27 cellular contexts compared by ENCODE assay signal in the genomic region with DNA sequence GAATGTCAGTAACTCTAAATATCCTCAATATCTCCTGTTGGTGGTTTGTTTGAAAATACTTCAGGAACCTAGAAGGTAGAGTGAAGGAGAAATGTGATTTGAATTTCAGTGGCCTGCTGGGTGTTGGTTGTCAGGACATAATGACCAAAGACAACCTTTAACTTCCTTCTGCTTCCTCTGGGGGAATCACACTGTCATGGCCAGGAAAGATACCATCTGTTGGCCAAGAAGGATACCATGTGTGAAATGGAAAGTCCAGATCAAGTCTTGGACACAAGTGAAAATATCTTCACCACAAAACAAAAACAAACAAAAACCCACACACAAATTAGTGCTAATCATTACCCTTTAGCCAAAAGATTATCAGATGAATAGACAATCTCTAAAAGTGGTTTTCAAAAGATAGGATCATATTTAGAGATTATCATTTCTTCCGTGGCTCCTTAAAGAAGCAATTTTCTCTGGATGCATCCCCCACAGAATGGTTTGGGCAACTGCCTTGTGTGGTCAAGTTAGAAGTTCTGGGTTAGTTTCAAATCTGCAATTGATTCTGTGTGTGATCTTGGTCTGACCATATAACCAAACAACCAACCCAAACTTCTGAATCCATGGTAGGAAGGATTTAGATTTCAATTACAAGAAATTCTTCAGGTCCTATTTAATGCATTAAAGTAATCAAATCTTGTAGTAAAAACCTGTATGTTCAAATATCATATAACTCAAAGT. TPM values are rescaled to one million over a fixed set of nuclear protein-coding genes. Genes with fewer than 3 reads are reported as not detected.
DNase-seq lines count a peak whose midpoint lies in the region; ATAC-seq, FAIRE-seq and TF ChIP-seq lines count a peak whose summit lies in the region.
"Had no signal": no experiment of that assay in that cellular context is flagged by ENCODE, and none has a peak within 500 bp of the region (broad histone marks: within the 10 kb centered on the region; RNA-seq: fewer than 3 reads in every experiment).

No MANE protein-coding gene starts in this region.

- no peak overlapping the region for H3K4me3 ChIP-seq in endodermal cell (ENCODE audit: low read length)
- no peak overlapping the region for H3K4me3 ChIP-seq in naive thymus-derived CD4-positive, alpha-beta T cell (ENCODE audit: low read length)
- H3K4me3 ChIP-seq in hepatocyte = no peak overlapping the region
- H3K4me3 ChIP-seq: left ventricle myocardium inferior, thoracic aorta had no signal

- no peak overlapping the region for H3K27ac ChIP-seq in endodermal cell (ENCODE audit: low read depth, low read length)
- no peak overlapping the region for H3K27ac ChIP-seq in naive thymus-derived CD4-positive, alpha-beta T cell (ENCODE audit: low read depth, low read length)
- H3K27ac ChIP-seq in hepatocyte = no peak overlapping the region
- H3K27ac ChIP-seq: epithelial cell of prostate, left ventricle myocardium inferior, RWPE1, thoracic aorta had no signal

- H2AFZ ChIP-seq in hepatocyte = no peak overlapping the region

- H3K36me3 ChIP-seq in endodermal cell (ENCODE audit: control insufficient read depth, insufficient read depth, low read length) = no peaks in the 10 kb centered on the region
- no peaks in the 10 kb centered on the region for H3K36me3 ChIP-seq in naive thymus-derived CD4-positive, alpha-beta T cell (ENCODE audit: control insufficient read depth in 2 of 3, insufficient read depth in 3 of 3, low read length in 3 of 3)
- no peaks in the 10 kb centered on the region for H3K36me3 ChIP-seq in hepatocyte (replicated peaks; ENCODE audit: insufficient read depth, low read depth)
- H3K36me3 ChIP-seq: left ventricle myocardium inferior, thoracic aorta had no signal

- WGBS in endodermal cell (ENCODE audit: insufficient coverage in 1 of 2, insufficient read length in 1 of 2), 2 experiments = 88 to 95% methylated on average over 1 of the region's 1 CpG
- 86% methylated on average over 1 of the region's 1 CpG for WGBS in hepatocyte (ENCODE audit: low lambda C conversion rate, missing lambda C conversion rate)

- peak; percentile 66 for ATAC-seq in HG02981 (IDR thresholded peaks at IDR 0.05; ENCODE audit: unreplicated experiment)
- no peak for ATAC-seq in naive thymus-derived CD4-positive, alpha-beta T cell
- ATAC-seq: activated CD4-positive, CD25-positive, alpha-beta regulatory T cell treated with anti-CD3 and anti-CD28 coated beads, Interleukin-2, amount 50 U/mL, for 24 hours had no signal

- no peak overlapping the region for H3K4me2 ChIP-seq in hepatocyte

- no peak overlapping the region for H3K9ac ChIP-seq in endodermal cell (ENCODE audit: extremely low read depth, low read length, poor library complexity, severe bottlenecking)

- intact Hi-C loops in naive thymus-derived CD4-positive, alpha-beta T cell (cut with micrococcal nuclease) = no loop called here

- no peaks in the 10 kb centered on the region for H3K36me3 Mint-ChIP-seq in endodermal cell (ENCODE audit: low read depth)
- peaks cover 0 to 30% (median 4%) of the 10 kb centered on the region in 5 donors for H3K36me3 Mint-ChIP-seq in naive thymus-derived CD4-positive, alpha-beta T cell

- no peaks in the 10 kb centered on the region for H4K20me1 ChIP-seq in hepatocyte (ENCODE audit: insufficient read depth, poor library complexity, severe bottlenecking)

- H3K4me3 Mint-ChIP-seq in endodermal cell = no peak overlapping the region
- H3K4me3 Mint-ChIP-seq in naive thymus-derived CD4-positive, alpha-beta T cell = no peak overlapping the region
- H3K4me3 Mint-ChIP-seq: activated CD4-positive, alpha-beta memory T cell treated with anti-CD3 and anti-CD28 coated beads, Interleukin-2, amount 10 ng/mL, durations not matched to agents 7 days and 5 days; activated naive CD8-positive, alpha-beta T cell treated with anti-CD3 and anti-CD28 coated beads, Interleukin-2, amount 10 ng/mL, durations not matched to agents 7 days and 5 days; mesothelial cell of epicardium had no signal

- H3K4me1 Mint-ChIP-seq in endodermal cell = peaks cover 1% of the 10 kb centered on the region
- peaks cover 0 to 18% (median 0%) of the 10 kb centered on the region in 7 donors for H3K4me1 Mint-ChIP-seq in naive thymus-derived CD4-positive, alpha-beta T cell
- H3K4me1 Mint-ChIP-seq: activated CD4-positive, alpha-beta memory T cell treated with anti-CD3 and anti-CD28 coated beads, Interleukin-2, amount 10 ng/mL, durations not matched to agents 7 days and 5 days had no signal

- FAIRE-seq in GM19239 (lab: Jason Lieb, UNC) = peak; percentile 69
- FAIRE-seq: TTC549 had no signal

- no peaks in the 10 kb centered on the region for H3K9me3 Mint-ChIP-seq in endodermal cell
- peaks cover 0 to 2% (median 0%) of the 10 kb centered on the region in 11 donors for H3K9me3 Mint-ChIP-seq in naive thymus-derived CD4-positive, alpha-beta T cell
- H3K9me3 Mint-ChIP-seq: activated CD4-positive, alpha-beta memory T cell treated with anti-CD3 and anti-CD28 coated beads, Interleukin-2, amount 10 ng/mL, durations not matched to agents 7 days and 5 days; activated naive CD8-positive, alpha-beta T cell treated with anti-CD3 and anti-CD28 coated beads, Interleukin-2, amount 10 ng/mL, durations not matched to agents 7 days and 5 days; CD4-positive, CD25-positive, alpha-beta regulatory T cell; mesothelial cell of epicardium had no signal

- H3K4me1 ChIP-seq in endodermal cell (ENCODE audit: control insufficient read depth, insufficient read depth, low read length) (peaks cover 3% of the 10 kb centered on the region), hepatocyte (ENCODE audit: insufficient read depth) (no peaks in the 10 kb centered on the region)
- H3K4me1 ChIP-seq in naive thymus-derived CD4-positive, alpha-beta T cell (ENCODE audit: control insufficient read depth in 2 of 2, insufficient read depth in 2 of 2, low read length in 2 of 2) = no peaks in the 10 kb centered on the region

- TF ChIP-seq CTCF in endodermal cell (conservative IDR thresholded peaks at IDR 0.05) (peak; percentile 26), GM13976 (IDR thresholded peaks at IDR 0.05; ENCODE audit: borderline replicate concordance, control extremely low read depth, extremely low read depth, insufficient read depth, missing control alignments) (no peak), hepatocyte (IDR thresholded peaks at IDR 0.05; ENCODE audit: poor library complexity) (no peak)

- H3K27me3 Mint-ChIP-seq in endodermal cell (ENCODE audit: insufficient read depth) = no peaks in the 10 kb centered on the region
- no peaks in the 10 kb centered on the region for H3K27me3 Mint-ChIP-seq in naive thymus-derived CD4-positive, alpha-beta T cell
- H3K27me3 Mint-ChIP-seq: activated CD4-positive, alpha-beta memory T cell treated with anti-CD3 and anti-CD28 coated beads, Interleukin-2, amount 10 ng/mL, durations not matched to agents 7 days and 5 days; activated naive CD8-positive, alpha-beta T cell treated with anti-CD3 and anti-CD28 coated beads, Interleukin-2, amount 10 ng/mL, durations not matched to agents 7 days and 5 days; CD4-positive, CD25-positive, alpha-beta regulatory T cell had no signal

- H3K9me3 ChIP-seq in endodermal cell (ENCODE audit: control insufficient read depth, low read length) = no peaks in the 10 kb centered on the region
- H3K9me3 ChIP-seq in naive thymus-derived CD4-positive, alpha-beta T cell (ENCODE audit: control insufficient read depth in 2 of 3, low read length in 3 of 3) = no peaks in the 10 kb centered on the region
- H3K9me3 ChIP-seq in hepatocyte (ENCODE audit: low read depth) = no peaks in the 10 kb centered on the region
- H3K9me3 ChIP-seq: left ventricle myocardium inferior, thoracic aorta had no signal

- in situ Hi-C loops in GM13976 (cut with MboI; ENCODE audit: low sequenced_read_pairs, unreplicated experiment) = no loop called here

- POLR2A ChIA-PET in naive thymus-derived CD4-positive, alpha-beta T cell (lab: Charles Lee) = no interaction called here

- H3K79me2 ChIP-seq in hepatocyte = no peaks in the 10 kb centered on the region

- no peaks in the 10 kb centered on the region for H3K9me2 ChIP-seq in hepatocyte (replicated peaks; ENCODE audit: insufficient read depth)

- no peak overlapping the region for H3K27ac Mint-ChIP-seq in endodermal cell
- H3K27ac Mint-ChIP-seq in naive thymus-derived CD4-positive, alpha-beta T cell = no peak overlapping the region
- H3K27ac Mint-ChIP-seq: activated CD4-positive, alpha-beta memory T cell treated with anti-CD3 and anti-CD28 coated beads, Interleukin-2, amount 10 ng/mL, durations not matched to agents 7 days and 5 days; activated naive CD8-positive, alpha-beta T cell treated with anti-CD3 and anti-CD28 coated beads, Interleukin-2, amount 10 ng/mL, durations not matched to agents 7 days and 5 days; CD4-positive, CD25-positive, alpha-beta regulatory T cell; mesothelial cell of epicardium had no signal

- no peak for DNase-seq in GM19239 (ENCODE audit: insufficient read length, low spot score)
- no peak for DNase-seq in endodermal cell
- no peak for DNase-seq in naive thymus-derived CD4-positive, alpha-beta T cell
- no peak for DNase-seq in GM13976 (ENCODE audit: low spot score)
- no peak for DNase-seq in GOT3 (lab: John Stamatoyannopoulos, UW)
- no peak for DNase-seq in hepatocyte (ENCODE audit: low spot score)
- DNase-seq: activated CD4-positive, alpha-beta memory T cell treated with anti-CD3 and anti-CD28 coated beads, Interleukin-2, amount 10 ng/mL, durations not matched to agents 7 days and 5 days; activated effector memory CD4-positive, alpha-beta T cell treated with Interleukin-2 at 50 U/mL for 16 hours; activated naive CD8-positive, alpha-beta T cell treated with anti-CD3 and anti-CD28 coated beads, Interleukin-2, amount 10 ng/mL, durations not matched to agents 7 days and 5 days; CD4-positive, CD25-positive, alpha-beta regulatory T cell; dorsolateral prefrontal cortex; foreskin fibroblast; NCI-H1105 treated with DMSO at 0.1 percent for 48 hours; NCI-H2081 treated with DMSO at 0.1 percent for 48 hours; NCI-H345; NCI-H748 treated with DMSO at 0.1 percent for 48 hours; stimulated activated naive CD4-positive, alpha-beta T cell treated with Interleukin-2 at 50 U/mL for 16 hours had no signal

- CTCF ChIA-PET in naive thymus-derived CD4-positive, alpha-beta T cell (lab: Charles Lee) = no interaction called here

- H3K27me3 ChIP-seq in endodermal cell (ENCODE audit: control insufficient read depth, insufficient read depth, low read length, poor library complexity, severe bottlenecking) (no peaks in the 10 kb centered on the region), hepatocyte (no peaks in the 10 kb centered on the region)
- no peaks in the 10 kb centered on the region for H3K27me3 ChIP-seq in naive thymus-derived CD4-positive, alpha-beta T cell (ENCODE audit: control insufficient read depth in 2 of 2, insufficient read depth in 2 of 2, low read length in 2 of 2)
- H3K27me3 ChIP-seq: dorsolateral prefrontal cortex had no signal

RNA-seq across cellular contexts. Expression of a gene that starts 1.6 kb away (rescaled TPM):
- total RNA-seq in endodermal cell = 1 to 10 TPM; 5.0 to 7.2 TPM
- 5.4 TPM for polyA plus RNA-seq in endodermal cell (2013, experiment 1 of 2)
- 4.6 TPM for polyA plus RNA-seq in endodermal cell (2013, experiment 2 of 2)
- 1 to 10 TPM; 5.5 to 8.8 (median 6.2) TPM for total RNA-seq in naive thymus-derived CD4-positive, alpha-beta T cell
- polyA plus RNA-seq in naive thymus-derived CD4-positive, alpha-beta T cell = under 1 TPM; 0.32 to 0.52 TPM
- total RNA-seq in hepatocyte = 4.3 and 7.4 TPM in 2 replicates
- 0.91 and 2.7 TPM in 2 replicates for polyA plus RNA-seq in hepatocyte

RNA-seq across cellular contexts. Expression of a gene that starts 33.6 kb away (rescaled TPM):
- total RNA-seq in endodermal cell (10 to 100 TPM; 12.4 to 16.8 TPM), hepatocyte (65.9 and 92.4 TPM in 2 replicates)
- 17.4 TPM for polyA plus RNA-seq in endodermal cell (2013, experiment 1 of 2)
- polyA plus RNA-seq in endodermal cell (2013, experiment 2 of 2) = 16.0 TPM
- total RNA-seq in naive thymus-derived CD4-positive, alpha-beta T cell = 1 to 10 TPM; 2.7 to 8.3 (median 7.3) TPM
- 10 to 100 TPM in 1 of 2 donors, 1 to 10 TPM in 1; 8.6 to 12.0 TPM for polyA plus RNA-seq in naive thymus-derived CD4-positive, alpha-beta T cell
- polyA plus RNA-seq in hepatocyte = 57.3 and 68.6 TPM in 2 replicates

RNA-seq across cellular contexts. Expression of a gene that starts 56.9 kb away (rescaled TPM):
- total RNA-seq in endodermal cell (under 1 TPM in 1 of 2 donors, not detected in 1; 0.20 TPM), hepatocyte (1.4 TPM in 1 of 2 replicates, not detected in the other)
- 0.50 TPM for polyA plus RNA-seq in endodermal cell (2013, experiment 1 of 2)
- polyA plus RNA-seq in endodermal cell (2013, experiment 2 of 2) = 0.41 TPM
- under 1 TPM in 2 of 5 experiments, not detected in 3; 0.17 to 0.40 TPM for total RNA-seq in naive thymus-derived CD4-positive, alpha-beta T cell
- polyA plus RNA-seq in naive thymus-derived CD4-positive, alpha-beta T cell = not detected
- polyA plus RNA-seq in hepatocyte = 0.97 and 1.8 TPM in 2 replicates
- total RNA-seq: CD4-positive, CD25-positive, alpha-beta regulatory T cell; left ventricle myocardium inferior; sciatic nerve; T-helper 1 cell treated with Interleukin-12 subunit alpha and Interleukin-12 subunit beta and Interleukin-4 antibody, amounts not matched to agents 30 ng/mL and 1 ng/mL, for 36 hours; thoracic aorta had no signal
- polyA plus RNA-seq: CD4-positive, CD25-positive, alpha-beta regulatory T cell had no signal
